In the genomic region with DNA sequence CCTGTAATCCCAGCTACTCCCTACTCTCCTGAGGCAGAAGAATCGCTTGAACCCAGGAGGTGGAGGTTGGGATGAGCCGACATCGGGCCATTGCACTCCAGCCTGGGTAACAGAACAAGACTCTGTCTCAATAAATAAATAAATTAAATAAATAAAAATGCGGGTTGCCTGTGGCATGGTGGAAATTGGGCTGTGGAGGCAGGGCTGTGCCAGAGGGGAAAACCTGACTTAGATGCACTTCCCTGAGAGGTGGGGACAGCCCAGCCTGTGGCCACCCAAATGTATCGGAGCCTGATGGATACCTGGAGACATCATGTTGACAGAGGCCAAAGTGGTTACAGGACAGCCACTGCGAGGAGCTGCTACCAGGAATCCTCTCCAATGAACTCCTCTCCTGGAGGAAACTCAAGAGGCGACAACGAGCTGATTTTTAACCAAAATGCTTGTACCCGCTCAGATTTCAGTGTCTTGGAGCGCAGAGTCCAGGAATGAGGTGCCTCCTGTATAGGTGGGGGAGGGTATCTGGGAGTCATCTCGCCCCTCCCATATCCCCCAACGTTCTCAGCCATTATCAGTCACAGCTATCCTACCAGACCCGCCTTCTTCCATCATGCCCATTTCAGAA, we compare ENCODE assay signal across 12 cellular contexts. TPM values are rescaled to one million over a fixed set of nuclear protein-coding genes. Genes with fewer than 3 reads are reported as not detected.
DNase-seq lines count a peak whose midpoint lies in the region; ATAC-seq and TF ChIP-seq lines count a peak whose summit lies in the region.
"Had no signal": no experiment of that assay in that cellular context is flagged by ENCODE, and none has a peak within 500 bp of the region (broad histone marks: within the 10 kb centered on the region; RNA-seq: fewer than 3 reads in every experiment).

No MANE protein-coding gene starts in this region.

- H3K18ac ChIP-seq in mesendoderm (ENCODE audit: low read length): no peak overlapping the region

- H3K9me2 ChIP-seq in SK-N-SH: no peaks in the 10 kb centered on the region

- H3K4me1 ChIP-seq in SK-N-SH (ENCODE audit: control insufficient read depth in 1 of 2, insufficient read depth in 2 of 2, low read depth in 1 of 2, low read length in 1 of 2) (peaks cover 6 to 8% of the 10 kb centered on the region in 2 experiments; a peak in 2 of 4 replicates), DND-41 (ENCODE audit: insufficient read depth, low read length) (peaks cover 27% of the 10 kb centered on the region), mesendoderm (ENCODE audit: control insufficient read depth, low read depth, low read length) (no peaks in the 10 kb centered on the region)

- ATAC-seq in SK-N-SH treated with all-trans-retinoic acid at 6 μM for 48 hours (no peak), DND-41 (ENCODE audit: insufficient read depth, low read depth) (no peak), T-cell (replicated peaks in 1 of 4) (no peak), HG02798 (IDR thresholded peaks at IDR 0.05; ENCODE audit: poor library complexity, unreplicated experiment) (no peak), HG03432 (IDR thresholded peaks at IDR 0.05; ENCODE audit: unreplicated experiment) (no peak)

- H3K4me3 ChIP-seq in SK-N-SH (ENCODE audit: low read depth in 2 of 2, low read length in 1 of 2) (no peak overlapping the region), DND-41 (ENCODE audit: low read depth in 1 of 2, low read length in 2 of 2) (peak overlapping the region in 1 of 2 experiments; percentile 77; a peak in 2 of 4 replicates), mesendoderm (ENCODE audit: low read length) (no peak overlapping the region)

- no peak overlapping the region for H4K8ac ChIP-seq in mesendoderm (ENCODE audit: low read depth, low read length)

- 93% methylated on average over 13 of the region's 13 CpGs for WGBS in SK-N-SH (ENCODE audit: low lambda C conversion rate)
- WGBS in mesendoderm (ENCODE audit: extremely low coverage, insufficient coverage, low lambda C conversion rate): no CpG with 5 or more reads among the region's 13 CpGs

- H2AK5ac ChIP-seq in mesendoderm (ENCODE audit: low read length): no peak overlapping the region

- POLR2A ChIA-PET in SK-N-SH (lab: Yijun Ruan, JAX) (interaction anchor here (1.7 to 2.8 kb wide), 2 partner anchors 60 to 76 kb away, joined by 5 to 22 read pairs; a partner anchor contains a TSS), T-cell (lab: Charles Lee) (no interaction called here)

- H3K27me3 Mint-ChIP-seq in T-cell: no peaks in the 10 kb centered on the region

- no peaks in the 10 kb centered on the region for H3K9me3 ChIP-seq in SK-N-SH
- H3K9me3 ChIP-seq in DND-41 (ENCODE audit: insufficient read depth, low read length, severe bottlenecking): no peaks in the 10 kb centered on the region
- H3K9me3 ChIP-seq: HAP-1, transverse colon had no signal

- H3K9ac ChIP-seq in SK-N-SH: no peak overlapping the region
- peak overlapping the region; percentile 85 for H3K9ac ChIP-seq in DND-41 (ENCODE audit: low read depth, low read length)
- no peak overlapping the region for H3K9ac ChIP-seq in mesendoderm (ENCODE audit: low read length)

- TF ChIP-seq RAD21 in SK-N-SH (IDR thresholded peaks at IDR 0.05; ENCODE audit: low read length): no peak

- H4K5ac ChIP-seq in mesendoderm (ENCODE audit: low read length): no peak overlapping the region

- peaks cover 6 to 25% (median 14%) of the 10 kb centered on the region in 3 donors for H3K4me1 Mint-ChIP-seq in T-cell

- H3K27me3 ChIP-seq in SK-N-SH (ENCODE audit: insufficient read depth) (no peaks in the 10 kb centered on the region), DND-41 (ENCODE audit: insufficient read depth, low read length, poor library complexity) (no peaks in the 10 kb centered on the region), mesendoderm (ENCODE audit: insufficient read depth, low read length, poor library complexity) (no peaks in the 10 kb centered on the region)
- H3K27me3 ChIP-seq: transverse colon had no signal

- H2AFZ ChIP-seq in SK-N-SH (ENCODE audit: low read depth) (no peak overlapping the region), DND-41 (ENCODE audit: low read depth, low read length) (no peak overlapping the region)

- H3K27ac Mint-ChIP-seq in T-cell: peak overlapping the region; percentile 88 to 91

- in situ Hi-C loops in KBM-7 (cut with MboI; ENCODE audit: low pct_unique_long_range_greater_than_20kb, low sequenced_read_pairs): no loop called here

- peaks cover 45% of the 10 kb centered on the region for H3F3A ChIP-seq in SK-N-SH (replicated peaks; ENCODE audit: insufficient read depth)

- peaks cover 11% of the 10 kb centered on the region for H3K36me3 Mint-ChIP-seq in T-cell

- H3K4ac ChIP-seq in mesendoderm (ENCODE audit: low read depth, low read length): no peak overlapping the region

- no peak overlapping the region for H2BK15ac ChIP-seq in mesendoderm (replicated peaks; ENCODE audit: low read depth)

- DNase-seq in SK-N-SH: no peak
- no peak for DNase-seq in DND-41
- DNase-seq in T-cell: no peak
- no peak for DNase-seq in mesendoderm
- DNase-seq in KBM-7: no peak
- DNase-seq: left colon, NCI-H2029, transverse colon had no signal

- H3K27ac ChIP-seq in SK-N-SH (ENCODE audit: low read depth in 2 of 2, low read length in 1 of 2) (no peak overlapping the region; a peak in 1 of 4 replicates), DND-41 (ENCODE audit: low read length) (peak overlapping the region; percentile 94), mesendoderm (ENCODE audit: low read depth, low read length) (peak overlapping the region; percentile 41)

- H3K56ac ChIP-seq in mesendoderm (ENCODE audit: low read length): peak overlapping the region; percentile 42

- H3K4me3 Mint-ChIP-seq in T-cell: peak overlapping the region; percentile 82 to 94 (median 91)

- H3K36me3 ChIP-seq in SK-N-SH (replicated peaks in 1 of 2; ENCODE audit: control insufficient read depth in 1 of 2, insufficient read depth in 2 of 2, low read length in 1 of 2): peaks cover 15 to 48% of the 10 kb centered on the region in 2 experiments
- H3K36me3 ChIP-seq in DND-41 (ENCODE audit: insufficient read depth, low read length): peaks cover 51% of the 10 kb centered on the region
- H3K36me3 ChIP-seq in mesendoderm (ENCODE audit: control insufficient read depth, insufficient read depth, low read length): no peaks in the 10 kb centered on the region

- no peaks in the 10 kb centered on the region for H3K9me3 Mint-ChIP-seq in T-cell

- no peak for TF ChIP-seq EP300 in SK-N-SH (IDR thresholded peaks at IDR 0.05; ENCODE audit: borderline replicate concordance in 1 of 2, low read depth in 1 of 2, low read length in 1 of 2)

- no peak overlapping the region for H2BK5ac ChIP-seq in mesendoderm (ENCODE audit: low read length)

- no peak overlapping the region for H2BK120ac ChIP-seq in mesendoderm (ENCODE audit: low read depth, low read length)

- H3K79me2 ChIP-seq in SK-N-SH (ENCODE audit: insufficient read depth) (peaks cover 32% of the 10 kb centered on the region), DND-41 (ENCODE audit: insufficient read depth, low read length) (peaks cover 29% of the 10 kb centered on the region), mesendoderm (ENCODE audit: control insufficient read depth, insufficient read depth, low read length) (peaks cover 5% of the 10 kb centered on the region)

- no peak overlapping the region for H3K23ac ChIP-seq in mesendoderm (ENCODE audit: low read length)

- CTCF ChIA-PET in SK-N-SH (lab: Yijun Ruan, JAX) (interaction anchor here (0.8 to 1.4 kb wide), 6 partner anchors 10 to 332 kb away, joined by 3 to 5 read pairs (median 3); no protein-coding TSS in a partner anchor), T-cell (lab: Charles Lee) (interaction anchor here in 1 of 2 donors (0.6 to 1.1 kb wide), 3 partner anchors 32 to 130 kb away, joined by 3 to 5 read pairs (median 4); a partner anchor contains a TSS)

- H3K79me1 ChIP-seq in mesendoderm (ENCODE audit: low read length): peaks cover 3% of the 10 kb centered on the region

- TF ChIP-seq CTCF in SK-N-SH (IDR thresholded peaks at IDR 0.05): no peak
- no peak for TF ChIP-seq CTCF in DND-41 (IDR thresholded peaks at IDR 0.05; ENCODE audit: borderline replicate concordance, extremely low read depth, low read length, poor library complexity, severe bottlenecking)

- H4K20me1 ChIP-seq in SK-N-SH (ENCODE audit: insufficient read depth) (no peaks in the 10 kb centered on the region), DND-41 (ENCODE audit: insufficient read depth, low read length) (peaks cover 5% of the 10 kb centered on the region; the same call in 1 of the 2 replicates)

- peak overlapping the region; percentile 95; the same call in 1 of the 2 replicates for H3K4me2 ChIP-seq in SK-N-SH
- H3K4me2 ChIP-seq in DND-41 (ENCODE audit: insufficient read depth, low read length): peak overlapping the region; percentile 92
- no peak overlapping the region for H3K4me2 ChIP-seq in mesendoderm (ENCODE audit: low read length)

TF ChIP-seq in SK-N-SH, 30 proteins besides CTCF, POLR2A, EP300 and RAD21 (continues in another document):
- peak; percentile 11; the same call in 1 of the 2 replicates for TF ChIP-seq POLR2AphosphoS5 (IDR thresholded peaks at IDR 0.05; ENCODE audit: low read depth, low read length)

TF ChIP-seq in SK-N-SH treated with all-trans-retinoic acid at 6 μM for 48 hours, 23 proteins besides CTCF, POLR2A, EP300 and RAD21 (continues in another document):
- TF ChIP-seq ZNF8 (CRISPR knock-in tag; IDR thresholded peaks at IDR 0.05) (no peak), ZNF565 (CRISPR knock-in tag; conservative IDR thresholded peaks at IDR 0.05; ENCODE audit: low read depth) (no peak), BACH2 (CRISPR knock-in tag; IDR thresholded peaks at IDR 0.05; ENCODE audit: borderline replicate concordance) (no peak), ZFP3 (CRISPR knock-in tag; IDR thresholded peaks at IDR 0.05) (no peak), ZC3H10 (CRISPR knock-in tag; IDR thresholded peaks at IDR 0.05) (no peak), ISL1 (CRISPR knock-in tag; IDR thresholded peaks at IDR 0.05) (no peak), TCF4 (CRISPR knock-in tag; IDR thresholded peaks at IDR 0.05; ENCODE audit: borderline replicate concordance) (no peak)

RNA-seq across cellular contexts. Expression of a gene that starts 32.3 kb away (rescaled TPM):
- polyA plus RNA-seq in SK-N-SH (2012; rRNA removed): 56.0 and 61.1 TPM in 2 replicates
- polyA plus RNA-seq in SK-N-SH (2012; cell fraction: cytosol; rRNA removed): 50.2 and 54.3 TPM in 2 replicates
- polyA plus RNA-seq in SK-N-SH (2012; cell fraction: nucleus; rRNA removed): 50.3 and 61.2 TPM in 2 replicates
- 10 to 100 TPM; 41.8 to 56.4 (median 49.4) TPM for total RNA-seq in T-cell
- 39.1 TPM for polyA plus RNA-seq in mesendoderm (2013, experiment 1 of 2)
- polyA plus RNA-seq in mesendoderm (2013, experiment 2 of 2): 39.0 TPM

RNA-seq across cellular contexts. Expression of a gene that starts 59.9 kb away (rescaled TPM):
- polyA plus RNA-seq in SK-N-SH (2012; rRNA removed): 11.4 and 19.9 TPM in 2 replicates
- polyA plus RNA-seq in SK-N-SH (2012; cell fraction: cytosol; rRNA removed): 6.6 and 13.1 TPM in 2 replicates
- polyA plus RNA-seq in SK-N-SH (2012; cell fraction: nucleus; rRNA removed): 13.6 and 16.1 TPM in 2 replicates
- total RNA-seq in T-cell: 10 to 100 TPM; 18.9 to 35.1 (median 30.2) TPM
- polyA plus RNA-seq in mesendoderm (2013, experiment 1 of 2): 23.5 TPM
- polyA plus RNA-seq in mesendoderm (2013, experiment 2 of 2): 23.1 TPM

Comparison
In these comparisons a context has a peak if more than half of its experiments do, and no peak if none do; other contexts are left out.
1. H3K27ac ChIP-seq: peak in DND-41 (single experiment) and mesendoderm (single experiment); none in SK-N-SH (0 of 2).